Comparison of ENCODE assay signal across 26 cellular contexts in genomic region chr6:123570813-123571684, GRCh38.
A peak's percentile ranks its signal among the peaks of the same experiment; 100 is the strongest.
DNase-seq lines count a peak whose midpoint lies in the region; ATAC-seq and TF ChIP-seq lines count a peak whose summit lies in the region.
"Had no signal": no experiment of that assay in that cellular context is flagged by ENCODE, and none has a peak within 500 bp of the region (broad histone marks: within the 10 kb centered on the region; RNA-seq: fewer than 3 reads in every experiment).

No MANE protein-coding gene starts in this region.

- H3K4me1 ChIP-seq in heart right ventricle, result peaks cover 0 to 40% (median 10%) of the 10 kb centered on the region in 9 donors
- no peaks in the 10 kb centered on the region for H3K4me1 ChIP-seq in smooth muscle cell (ENCODE audit: low read depth)
- no peaks in the 10 kb centered on the region for H3K4me1 ChIP-seq in aorta (ENCODE audit: control insufficient read depth in 1 of 2, insufficient read depth in 2 of 2, low read length in 2 of 2)
- no peaks in the 10 kb centered on the region for H3K4me1 ChIP-seq in foreskin keratinocyte
- H3K4me1 ChIP-seq: ascending aorta, sigmoid colon had no signal

- H3K27me3 ChIP-seq in heart right ventricle (no peaks in the 10 kb centered on the region), smooth muscle cell (ENCODE audit: low read depth) (no peaks in the 10 kb centered on the region), aorta (ENCODE audit: control insufficient read depth in 1 of 2, insufficient read depth in 2 of 2, low read length in 1 of 2) (no peaks in the 10 kb centered on the region), WERI-Rb-1 (ENCODE audit: insufficient read depth, low read depth, severe bottlenecking) (no peaks in the 10 kb centered on the region), foreskin keratinocyte (no peaks in the 10 kb centered on the region)
- H3K27me3 ChIP-seq: ascending aorta, sigmoid colon had no signal

- no peaks in the 10 kb centered on the region for H3K9me3 ChIP-seq in heart right ventricle
- H3K9me3 ChIP-seq in smooth muscle cell (replicated peaks; ENCODE audit: low read depth), result no peaks in the 10 kb centered on the region
- H3K9me3 ChIP-seq in aorta (ENCODE audit: control insufficient read depth, low read length), result peaks cover 1% of the 10 kb centered on the region
- no peaks in the 10 kb centered on the region for H3K9me3 ChIP-seq in WERI-Rb-1 (ENCODE audit: severe bottlenecking)
- H3K9me3 ChIP-seq: ascending aorta, sigmoid colon had no signal

- ATAC-seq in heart right ventricle, result peak in 5 of 8 donors; percentile 42 to 55 (median 52)
- ATAC-seq in left ventricle myocardium superior, result peak; percentile 46
- no peak for ATAC-seq in aorta (ENCODE audit: low FRiP score)
- no peak for ATAC-seq in foreskin keratinocyte
- ATAC-seq: activated CD8-positive, alpha-beta memory T cell treated with anti-CD3 and anti-CD28 coated beads, Interleukin-2, amount 10 ng/mL, durations not matched to agents 7 days and 5 days; naive thymus-derived CD4-positive, alpha-beta T cell; PC-3; T-cell had no signal

- TF ChIP-seq CTCF in heart right ventricle (IDR thresholded peaks at IDR 0.05) (no peak), smooth muscle cell (IDR thresholded peaks at IDR 0.05; ENCODE audit: borderline replicate concordance, insufficient read depth, poor library complexity, severe bottlenecking) (no peak), WERI-Rb-1 (IDR thresholded peaks at IDR 0.05; ENCODE audit: low read depth, low read length) (no peak), foreskin keratinocyte (conservative IDR thresholded peaks at IDR 0.05) (no peak)

- H3K79me2 ChIP-seq in smooth muscle cell (ENCODE audit: low read depth), result no peaks in the 10 kb centered on the region

- DNase-seq in heart right ventricle, result no peak
- no peak for DNase-seq in cardiac septum (ENCODE audit: low spot score)
- DNase-seq in OCI-M1 (lab: John Stamatoyannopoulos, UW), result peak; percentile 64
- no peak for DNase-seq in left ventricle myocardium superior
- no peak for DNase-seq in smooth muscle cell (lab: John Stamatoyannopoulos, UW; ENCODE audit: unreplicated experiment)
- DNase-seq in aorta, result no peak
- no peak for DNase-seq in WERI-Rb-1
- no peak for DNase-seq in foreskin keratinocyte
- DNase-seq: activated CD4-positive, alpha-beta T cell treated with anti-CD3 and anti-CD28 coated beads for 48 hours; activated CD8-positive, alpha-beta memory T cell treated with anti-CD3 and anti-CD28 coated beads, Interleukin-2, amount 10 ng/mL, durations not matched to agents 7 days and 5 days; Calu3; central memory CD4-positive, alpha-beta T cell; erythroblast; foreskin melanocyte; GM23248; mesenchymal stem cell; naive thymus-derived CD4-positive, alpha-beta T cell; NCI-H1417 treated with DMSO at 0.1 percent for 48 hours; NCI-H526 treated with DMSO at 0.1 percent for 48 hours; PC-3; SIG-M5; sigmoid colon; T-cell had no signal

- 25 to 26% methylated on average over 7 of the region's 7 CpGs for WGBS in heart right ventricle, 2 donors
- 55% methylated on average over 7 of the region's 7 CpGs for WGBS in smooth muscle cell (ENCODE audit: low lambda C conversion rate)
- 53 to 62% methylated on average over 7 of the region's 7 CpGs for WGBS in aorta, 2 donors

- H3K4me2 ChIP-seq in smooth muscle cell, result peak overlapping the region; percentile 23

- H3K36me3 ChIP-seq in heart right ventricle (peaks cover 0 to 6% (median 0%) of the 10 kb centered on the region in 9 donors), smooth muscle cell (ENCODE audit: low read depth) (no peaks in the 10 kb centered on the region), aorta (ENCODE audit: control insufficient read depth in 1 of 2, insufficient read depth in 2 of 2, low read length in 1 of 2) (no peaks in the 10 kb centered on the region), WERI-Rb-1 (no peaks in the 10 kb centered on the region)
- H3K36me3 ChIP-seq: ascending aorta, sigmoid colon had no signal

- peak overlapping the region in 1 of 10 donors; percentile 35 for H3K27ac ChIP-seq in heart right ventricle
- H3K27ac ChIP-seq in smooth muscle cell (ENCODE audit: low read depth), result no peak overlapping the region
- H3K27ac ChIP-seq in aorta (ENCODE audit: low read depth in 1 of 2, low read length in 2 of 2), result no peak overlapping the region
- no peak overlapping the region for H3K27ac ChIP-seq in WERI-Rb-1
- H3K27ac ChIP-seq in foreskin keratinocyte, result no peak overlapping the region
- H3K27ac ChIP-seq: ascending aorta, C4-2B, GM23248, HL-60, sigmoid colon had no signal

- H3K9ac ChIP-seq in smooth muscle cell (ENCODE audit: low read depth), result no peak overlapping the region
- H3K9ac ChIP-seq: GM23248 had no signal

- H3F3A ChIP-seq in smooth muscle cell (ENCODE audit: low read depth), result no peaks in the 10 kb centered on the region

- no peaks in the 10 kb centered on the region for H4K20me1 ChIP-seq in smooth muscle cell (ENCODE audit: low read depth)

- H3K4me3 ChIP-seq in heart right ventricle, result peak overlapping the region in 1 of 10 donors; percentile 4
- H3K4me3 ChIP-seq in smooth muscle cell, result no peak overlapping the region
- H3K4me3 ChIP-seq in aorta (ENCODE audit: low read length in 2 of 2), result no peak overlapping the region
- no peak overlapping the region for H3K4me3 ChIP-seq in WERI-Rb-1 (ENCODE audit: low read depth, low read length)
- H3K4me3 ChIP-seq: ascending aorta, GM23248, sigmoid colon had no signal

- intact Hi-C loops in heart right ventricle (cut with DNase I) (no loop called here), cardiac septum (cut with DNase I) (no loop called here), left ventricle myocardium superior (cut with micrococcal nuclease) (no loop called here), aorta (cut with DNase I) (no loop called here)

- H2AFZ ChIP-seq in smooth muscle cell (ENCODE audit: low read depth), result no peak overlapping the region
- H2AFZ ChIP-seq: GM23248 had no signal

Comparison
In these comparisons a context has a peak if more than half of its experiments do, and no peak if none do; other contexts are left out.
1. ATAC-seq: peak in heart right ventricle (5 of 8) and left ventricle myocardium superior (single experiment); none in aorta (single experiment) and foreskin keratinocyte (single experiment).